ENCODE assay signal across 27 cellular contexts in the genomic region with DNA sequence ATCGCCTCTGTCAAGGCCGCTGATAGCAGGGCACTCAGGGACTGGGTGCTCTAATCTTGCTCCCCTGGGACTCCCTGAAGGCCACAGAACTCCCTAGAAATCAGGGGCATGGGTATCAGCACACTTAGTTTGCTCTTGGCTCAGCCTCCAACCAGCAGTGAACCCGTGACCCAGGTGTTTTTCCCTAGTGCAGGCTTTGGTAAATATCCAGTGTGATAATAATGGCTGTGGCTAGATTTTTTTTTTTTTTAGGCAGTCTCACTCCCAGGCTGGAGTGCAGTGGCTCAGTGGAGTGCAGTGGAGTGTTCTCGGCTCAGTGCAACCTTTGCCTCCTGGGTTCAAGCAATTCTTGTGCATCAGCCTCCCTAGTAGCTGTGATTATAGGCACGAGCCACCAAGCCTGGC. TPM values are rescaled to one million over a fixed set of nuclear protein-coding genes. Genes with fewer than 3 reads are reported as not detected.
A peak's percentile ranks its signal among the peaks of the same experiment; 100 is the strongest.
DNase-seq lines count a peak whose midpoint lies in the region; ATAC-seq, FAIRE-seq and TF ChIP-seq lines count a peak whose summit lies in the region.
"Had no signal": no experiment of that assay in that cellular context is flagged by ENCODE, and none has a peak within 500 bp of the region (broad histone marks: within the 10 kb centered on the region; RNA-seq: fewer than 3 reads in every experiment).

No MANE protein-coding gene starts in this region.

- no peak for FAIRE-seq in K562 (lab: Jason Lieb, UNC)
- FAIRE-seq: endothelial cell of umbilical vein, GM19239 had no signal

- intact Hi-C loops in K562 (cut with micrococcal nuclease) (loop anchor here (10.0 kb wide), 1 partner anchor 254 kb away; no protein-coding TSS in a partner anchor), ovary (cut with DNase I) (no loop called here), breast epithelium (cut with DNase I; ENCODE audit: low total_unique reads) (no loop called here)

- CTCF ChIA-PET in K562 (lab: Yijun Ruan, JAX; ENCODE audit: low intra/inter-chr PET ratio): no interaction called here

- H3K9me1 ChIP-seq in K562 (ENCODE audit: control insufficient read depth, insufficient read depth, low read length): no peaks in the 10 kb centered on the region

- no peak for DNase-seq in K562 (ENCODE audit: extremely low read depth in 1 of 4, low spot score in 3 of 4)
- DNase-seq in ovary: peak; percentile 52 to 77 (median 67)
- DNase-seq in NCI-H1417 treated with DMSO at 0.1 percent for 48 hours (lab: John Stamatoyannopoulos, UW): no peak
- no peak for DNase-seq in breast epithelium (ENCODE audit: low spot score in 2 of 2)
- DNase-seq: activated CD4-positive, alpha-beta T cell treated with anti-CD3 and anti-CD28 coated beads, Interleukin-2, amount 10 ng/mL, durations not matched to agents 7 days and 5 days; activated CD8-positive, alpha-beta memory T cell treated with anti-CD3 and anti-CD28 coated beads, Interleukin-2, amount 10 ng/mL, durations not matched to agents 7 days and 5 days; activated naive CD4-positive, alpha-beta T cell treated with anti-CD3 and anti-CD28 coated beads, Interleukin-2, amount 50 U/mL, for 16 hours; anterior cingulate cortex; Calu3; caudate nucleus; IMR-90; NCI-H146; NCI-H2171 treated with DMSO at 0.1 percent for 48 hours; NCI-H524 treated with DMSO at 0.1 percent for 48 hours; RPMI8226; SK-N-SH had no signal

- no peaks in the 10 kb centered on the region for H4K20me1 ChIP-seq in K562 (replicated peaks; ENCODE audit: control insufficient read depth, insufficient read depth, low read length)

- no peak for TF ChIP-seq RAD21 in K562 (CRISPR knock-in tag; conservative IDR thresholded peaks at IDR 0.05 in 1 of 2, IDR thresholded peaks at IDR 0.05 in 1 of 2)

- in situ Hi-C loops in K562 (cut with MboI): loop anchor here (25.0 kb wide), 2 partner anchors 184 to 959 kb away; a partner anchor contains a TSS

- H3K27me3 ChIP-seq in K562 (ENCODE audit: control insufficient read depth in 2 of 2, insufficient read depth in 2 of 2, low read length in 2 of 2) (no peaks in the 10 kb centered on the region), ovary (no peaks in the 10 kb centered on the region), breast epithelium (no peaks in the 10 kb centered on the region)
- H3K27me3 ChIP-seq: neutrophil had no signal

- WGBS in K562 (ENCODE audit: insufficient coverage, low coverage, missing lambda C conversion rate): 43% methylated on average over 5 of the region's 5 CpGs
- 9 to 17% (median 9%) methylated on average over 5 of the region's 5 CpGs for WGBS in ovary, 3 donors

- TF ChIP-seq CTCF in K562 (IDR thresholded peaks at IDR 0.05 in 2 of 3, conservative IDR thresholded peaks at IDR 0.05 in 1 of 3; ENCODE audit: insufficient read depth in 2 of 3, low read depth in 1 of 3, low read length in 3 of 3) (no peak), ovary (IDR thresholded peaks at IDR 0.05) (no peak), breast epithelium (IDR thresholded peaks at IDR 0.05) (no peak)

- TF ChIP-seq POLR2A in K562 (conservative IDR thresholded peaks at IDR 0.05): no peak
- no peak for TF ChIP-seq POLR2A in ovary (IDR thresholded peaks at IDR 0.05)
- TF ChIP-seq POLR2A in breast epithelium (IDR thresholded peaks at IDR 0.05): no peak

- no peak overlapping the region for H3K27ac ChIP-seq in K562 (ENCODE audit: extremely low read depth, low read depth, low read length)
- peak overlapping the region in 1 of 2 donors; percentile 41 for H3K27ac ChIP-seq in ovary
- H3K27ac ChIP-seq in breast epithelium: peak overlapping the region in 1 of 2 donors; percentile 52
- H3K27ac ChIP-seq: C4-2B, neutrophil had no signal

- BruUV-seq in K562 (replicated peaks; lab: Mats Ljungman, UMichigan): no TSS peak

- H3K4me2 ChIP-seq in K562 (ENCODE audit: insufficient read depth, low read length): no peak overlapping the region
- H3K4me2 ChIP-seq: SK-N-SH, smooth muscle cell had no signal

- H3K9ac ChIP-seq in K562 (ENCODE audit: insufficient read depth in 1 of 2, low read depth in 2 of 2, low read length in 2 of 2): peak overlapping the region in 1 of 2 experiments; percentile 65; a peak in 1 of 4 replicates
- H3K9ac ChIP-seq: SK-N-SH had no signal

- H3K4me1 ChIP-seq in K562 (replicated peaks in 1 of 2; ENCODE audit: control insufficient read depth in 2 of 2, insufficient read depth in 2 of 2, low read length in 2 of 2): peaks cover 5 to 16% of the 10 kb centered on the region in 2 experiments; a peak in 3 of 5 replicates
- H3K4me1 ChIP-seq in ovary (ENCODE audit: insufficient read depth): peaks cover 10% of the 10 kb centered on the region
- H3K4me1 ChIP-seq in breast epithelium: peaks cover 0 to 6% of the 10 kb centered on the region in 2 donors

- 0 out of 2 replicates have a peak overlapping the region, but pooled peaks have one; percentile 12 for H2AFZ ChIP-seq in K562 (ENCODE audit: low read depth, low read length)

- H3K4me3 ChIP-seq in K562: no peak overlapping the region
- no peak overlapping the region for H3K4me3 ChIP-seq in ovary
- H3K4me3 ChIP-seq in breast epithelium: no peak overlapping the region
- H3K4me3 ChIP-seq: smooth muscle cell had no signal

- H3K79me2 ChIP-seq in K562 (ENCODE audit: control insufficient read depth, insufficient read depth, low read length): no peaks in the 10 kb centered on the region

- no peaks in the 10 kb centered on the region for H3K9me3 ChIP-seq in K562 (replicated peaks; ENCODE audit: control insufficient read depth, insufficient read depth, low read depth, low read length)
- no peaks in the 10 kb centered on the region for H3K9me3 ChIP-seq in ovary
- no peaks in the 10 kb centered on the region for H3K9me3 ChIP-seq in breast epithelium
- H3K9me3 ChIP-seq: neutrophil, SK-N-SH had no signal

- H3K36me3 ChIP-seq in K562 (ENCODE audit: control insufficient read depth, insufficient read depth, low read length): no peaks in the 10 kb centered on the region
- H3K36me3 ChIP-seq in ovary: no peaks in the 10 kb centered on the region
- no peaks in the 10 kb centered on the region for H3K36me3 ChIP-seq in breast epithelium
- H3K36me3 ChIP-seq: neutrophil had no signal

- no peak for ATAC-seq in K562
- ATAC-seq: activated CD8-positive, alpha-beta memory T cell treated with anti-CD3 and anti-CD28 coated beads, Interleukin-2, amount 10 ng/mL, durations not matched to agents 7 days and 5 days; stimulated activated memory B cell treated with anti-CD40 and anti-IgM and Interleukin-4, amounts not matched to agents 10 μg/mL and 1 μg/mL and 100 μg/mL, for 72 hours had no signal

- TF ChIP-seq EP300 in K562 (IDR thresholded peaks at IDR 0.05; ENCODE audit: low read length) (no peak), ovary (IDR thresholded peaks at IDR 0.05) (no peak)

- POLR2A ChIA-PET in K562 (lab: Yijun Ruan, JAX): no interaction called here

RNA-seq across cellular contexts. Expression of a gene that starts 10.3 kb away (rescaled TPM):
- total RNA-seq in K562 (2011; cell fraction: chromatin; rRNA removed; ENCODE audit: low replicate concordance): 0.07 TPM in 1 of 2 replicates, not detected in the other
- under 0.01 TPM in 2 replicates for total RNA-seq in K562 (2011; cell fraction: nucleolus; rRNA removed)
- total RNA-seq in K562 (2011; cell fraction: nucleoplasm; rRNA removed): 0.15 TPM in 1 of 2 replicates, not detected in the other
- total RNA-seq in K562 (2014; rRNA removed) (0.27 and 0.86 TPM in 2 replicates), K562 (2014; rRNA removed; fragmentation: Illumina TruSeq; extraction: Trizol) (0.07 TPM in 1 of 2 replicates, not detected in the other), K562 (2015; rRNA removed; fragmentation: Illumina TruSeq; extraction: Trizol) (0.40 and 0.64 TPM in 2 replicates), K562 (2021) (0.56 and 1.5 TPM in 2 replicates), ovary (100 to 1,000 TPM in 5 of 7 donors, 10 to 100 TPM in 2; 25.5 to 355 (median 129) TPM), breast epithelium (10 to 100 TPM; 34.2 to 57.0 (median 47.5) TPM)
- polyA plus RNA-seq in K562 (2011; rRNA removed) (0.11 and 0.34 TPM in 2 replicates), K562 (2014; fragmentation: Illumina TruSeq; extraction: Trizol) (0.08 and 1.00 TPM in 2 replicates), K562 (2014; fragmentation: Nextera tagmentation; extraction: Ambion mirVana) (under 1 TPM; 0.08 to 0.21 TPM), K562 (2014; rRNA removed) (0.09 and 0.34 TPM in 2 replicates), ovary (100 to 1,000 TPM in 1 of 2 donors, 10 to 100 TPM in 1; 28.5 to 366 TPM)
- polyA plus RNA-seq in K562 (2011; cell fraction: cytosol; rRNA removed): 0.03 and 0.06 TPM in 2 replicates
- polyA plus RNA-seq in K562 (2011; cell fraction: nucleus; rRNA removed): not detected in 2 replicates
- polyA plus RNA-seq in K562 (2012): 0.39 and 35.5 TPM in 2 replicates
- 0.03 TPM in 1 of 2 replicates, not detected in the other for polyA minus RNA-seq in K562 (2011; rRNA and poly(A)+ RNA removed)
- polyA minus RNA-seq in K562 (2011; cell fraction: cytosol; rRNA and poly(A)+ RNA removed): not detected in 2 replicates
- polyA minus RNA-seq in K562 (2011; cell fraction: nucleus; rRNA and poly(A)+ RNA removed): not detected in 2 replicates
- total RNA-seq: activated CD4-positive, alpha-beta T cell treated with anti-CD3 and anti-CD28 coated beads, Interleukin-2, amount 10 ng/mL, durations not matched to agents 7 days and 5 days; activated CD8-positive, alpha-beta memory T cell treated with anti-CD3 and anti-CD28 coated beads, Interleukin-2, amount 10 ng/mL, durations not matched to agents 7 days and 5 days; activated T-helper 1 cell treated with anti-CD3 and anti-CD28 coated beads, Interleukin-12 subunit alpha, Interleukin-12 subunit beta, Interleukin-2, Interleukin-4 antibody, amounts not matched to agents 30 ng/mL and 10 ng/mL and 1 ng/mL, durations not matched to agents 14 hours and 24 hours and 36 hours; T-helper 2 cell treated with Interferon-gamma antibody and Interleukin-4, amounts not matched to agents 100 ng/mL and 5 ng/mL, for 36 hours had no signal

RNA-seq across cellular contexts. Expression of a gene that starts 21.8 kb away (rescaled TPM):
- not detected in 2 replicates for total RNA-seq in K562 (2011; cell fraction: chromatin; rRNA removed; ENCODE audit: low replicate concordance)
- total RNA-seq in K562 (2011; cell fraction: nucleolus; rRNA removed): not detected in 2 replicates
- not detected in 2 replicates for total RNA-seq in K562 (2011; cell fraction: nucleoplasm; rRNA removed)
- total RNA-seq in K562 (2014; rRNA removed) (not detected in 2 replicates), K562 (2014; rRNA removed; fragmentation: Illumina TruSeq; extraction: Trizol) (not detected in 2 replicates), K562 (2015; rRNA removed; fragmentation: Illumina TruSeq; extraction: Trizol) (not detected in 2 replicates), K562 (2021) (not detected in 2 replicates), ovary (not detected), breast epithelium (not detected)
- polyA plus RNA-seq in K562 (2011; rRNA removed) (not detected in 2 replicates), K562 (2014; fragmentation: Illumina TruSeq; extraction: Trizol) (not detected in 2 replicates), K562 (2014; fragmentation: Nextera tagmentation; extraction: Ambion mirVana) (not detected), K562 (2014; rRNA removed) (not detected in 2 replicates), ovary (not detected)
- not detected in 2 replicates for polyA plus RNA-seq in K562 (2011; cell fraction: cytosol; rRNA removed)
- polyA plus RNA-seq in K562 (2011; cell fraction: nucleus; rRNA removed): not detected in 2 replicates
- not detected in 2 replicates for polyA plus RNA-seq in K562 (2012)
- polyA minus RNA-seq in K562 (2011; rRNA and poly(A)+ RNA removed): not detected in 2 replicates
- polyA minus RNA-seq in K562 (2011; cell fraction: cytosol; rRNA and poly(A)+ RNA removed): not detected in 2 replicates
- not detected in 2 replicates for polyA minus RNA-seq in K562 (2011; cell fraction: nucleus; rRNA and poly(A)+ RNA removed)
- total RNA-seq: activated CD4-positive, alpha-beta T cell treated with anti-CD3 and anti-CD28 coated beads, Interleukin-2, amount 10 ng/mL, durations not matched to agents 7 days and 5 days; activated CD8-positive, alpha-beta memory T cell treated with anti-CD3 and anti-CD28 coated beads, Interleukin-2, amount 10 ng/mL, durations not matched to agents 7 days and 5 days; activated T-helper 1 cell treated with anti-CD3 and anti-CD28 coated beads, Interleukin-12 subunit alpha, Interleukin-12 subunit beta, Interleukin-2, Interleukin-4 antibody, amounts not matched to agents 30 ng/mL and 10 ng/mL and 1 ng/mL, durations not matched to agents 14 hours and 24 hours and 36 hours; Calu3; endothelial cell of umbilical vein; IMR-90; M059J; smooth muscle cell; T-helper 2 cell treated with Interferon-gamma antibody and Interleukin-4, amounts not matched to agents 100 ng/mL and 5 ng/mL, for 36 hours; temporal lobe had no signal
- polyA plus RNA-seq: AG04450, endothelial cell of umbilical vein, IMR-90, SK-N-SH, smooth muscle cell had no signal

RNA-seq across cellular contexts. Expression of a gene that starts 25.3 kb away (rescaled TPM):
- 10.8 and 22.1 TPM in 2 replicates for total RNA-seq in K562 (2011; cell fraction: chromatin; rRNA removed; ENCODE audit: low replicate concordance)
- 12.3 and 14.3 TPM in 2 replicates for total RNA-seq in K562 (2011; cell fraction: nucleolus; rRNA removed)
- total RNA-seq in K562 (2011; cell fraction: nucleoplasm; rRNA removed): 10.2 and 15.3 TPM in 2 replicates
- total RNA-seq in K562 (2014; rRNA removed) (33.1 and 36.1 TPM in 2 replicates), K562 (2014; rRNA removed; fragmentation: Illumina TruSeq; extraction: Trizol) (16.3 and 21.2 TPM in 2 replicates), K562 (2015; rRNA removed; fragmentation: Illumina TruSeq; extraction: Trizol) (28.1 and 31.3 TPM in 2 replicates), K562 (2021) (34.2 and 41.1 TPM in 2 replicates), ovary (10 to 100 TPM; 30.6 to 59.8 (median 42.5) TPM), breast epithelium (10 to 100 TPM; 28.5 to 35.8 (median 28.8) TPM)
- polyA plus RNA-seq in K562 (2011; rRNA removed) (2.6 and 4.1 TPM in 2 replicates), K562 (2014; fragmentation: Illumina TruSeq; extraction: Trizol) (24.5 and 30.9 TPM in 2 replicates), K562 (2014; fragmentation: Nextera tagmentation; extraction: Ambion mirVana) (10 to 100 TPM in 1 of 2 experiments, 1 to 10 TPM in 1; 6.0 to 11.9 TPM), K562 (2014; rRNA removed) (14.4 and 16.5 TPM in 2 replicates), ovary (10 to 100 TPM; 28.5 to 54.0 TPM)
- polyA plus RNA-seq in K562 (2011; cell fraction: cytosol; rRNA removed): 3.4 and 5.4 TPM in 2 replicates
- 14.1 and 26.6 TPM in 2 replicates for polyA plus RNA-seq in K562 (2011; cell fraction: nucleus; rRNA removed)
- polyA plus RNA-seq in K562 (2012): 37.3 and 44.8 TPM in 2 replicates
- polyA minus RNA-seq in K562 (2011; rRNA and poly(A)+ RNA removed): 3.0 TPM in 2 replicates
- polyA minus RNA-seq in K562 (2011; cell fraction: cytosol; rRNA and poly(A)+ RNA removed): 6.4 and 11.7 TPM in 2 replicates
- 8.3 and 15.3 TPM in 2 replicates for polyA minus RNA-seq in K562 (2011; cell fraction: nucleus; rRNA and poly(A)+ RNA removed)

RNA-seq across cellular contexts. Expression of a gene that starts 34.0 kb away (rescaled TPM):
- 0.95 and 1.1 TPM in 2 replicates for total RNA-seq in K562 (2011; cell fraction: chromatin; rRNA removed; ENCODE audit: low replicate concordance)
- total RNA-seq in K562 (2011; cell fraction: nucleolus; rRNA removed): 0.83 and 1.6 TPM in 2 replicates
- 2.0 and 2.8 TPM in 2 replicates for total RNA-seq in K562 (2011; cell fraction: nucleoplasm; rRNA removed)
- 3.6 and 3.8 TPM in 2 replicates for total RNA-seq in K562 (2014; rRNA removed)
- 0.25 and 0.32 TPM in 2 replicates for total RNA-seq in K562 (2014; rRNA removed; fragmentation: Illumina TruSeq; extraction: Trizol)
- total RNA-seq in K562 (2015; rRNA removed; fragmentation: Illumina TruSeq; extraction: Trizol): 1.9 and 2.3 TPM in 2 replicates
- total RNA-seq in K562 (2021): 3.2 and 4.3 TPM in 2 replicates
- polyA plus RNA-seq in K562 (2011; rRNA removed): 0.67 and 2.0 TPM in 2 replicates
- polyA plus RNA-seq in K562 (2011; cell fraction: cytosol; rRNA removed): 1.3 and 1.8 TPM in 2 replicates
- polyA plus RNA-seq in K562 (2011; cell fraction: nucleus; rRNA removed): 1.6 and 2.0 TPM in 2 replicates
- 10.4 and 17.7 TPM in 2 replicates for polyA plus RNA-seq in K562 (2012)
- polyA plus RNA-seq in K562 (2014; fragmentation: Illumina TruSeq; extraction: Trizol): 3.8 and 7.3 TPM in 2 replicates
- under 1 TPM in 1 of 2 experiments, not detected in 1; 0.08 TPM for polyA plus RNA-seq in K562 (2014; fragmentation: Nextera tagmentation; extraction: Ambion mirVana)
- 4.2 and 6.1 TPM in 2 replicates for polyA plus RNA-seq in K562 (2014; rRNA removed)
- polyA minus RNA-seq in K562 (2011; rRNA and poly(A)+ RNA removed): 0.46 and 1.0 TPM in 2 replicates
- 1.1 and 4.8 TPM in 2 replicates for polyA minus RNA-seq in K562 (2011; cell fraction: cytosol; rRNA and poly(A)+ RNA removed)
- 0.27 and 0.67 TPM in 2 replicates for polyA minus RNA-seq in K562 (2011; cell fraction: nucleus; rRNA and poly(A)+ RNA removed)
- total RNA-seq in ovary: 1 to 10 TPM in 1 of 7 donors, under 1 TPM in 6; 0.18 to 1.4 (median 0.48) TPM
- under 1 TPM; 0.18 to 0.65 TPM for polyA plus RNA-seq in ovary
- 1 to 10 TPM in 2 of 3 donors, under 1 TPM in 1; 0.66 to 3.1 (median 2.9) TPM for total RNA-seq in breast epithelium
- total RNA-seq: endothelial cell of umbilical vein, IMR-90, M059J, smooth muscle cell had no signal
- polyA plus RNA-seq: AG04450, endothelial cell of umbilical vein, IMR-90, SK-N-SH, smooth muscle cell had no signal

RNA-seq across cellular contexts. Expression of a gene that starts 36.6 kb away (rescaled TPM):
- 22.3 and 64.5 TPM in 2 replicates for total RNA-seq in K562 (2011; cell fraction: chromatin; rRNA removed; ENCODE audit: low replicate concordance)
- total RNA-seq in K562 (2011; cell fraction: nucleolus; rRNA removed): 58.5 and 75.0 TPM in 2 replicates
- total RNA-seq in K562 (2011; cell fraction: nucleoplasm; rRNA removed): 42.4 and 43.9 TPM in 2 replicates
- 11.0 and 11.1 TPM in 2 replicates for total RNA-seq in K562 (2014; rRNA removed)
- total RNA-seq in K562 (2014; rRNA removed; fragmentation: Illumina TruSeq; extraction: Trizol): 4.5 and 5.6 TPM in 2 replicates
- 11.6 and 11.9 TPM in 2 replicates for total RNA-seq in K562 (2015; rRNA removed; fragmentation: Illumina TruSeq; extraction: Trizol)
- 27.1 and 31.9 TPM in 2 replicates for total RNA-seq in K562 (2021)
- polyA plus RNA-seq in K562 (2011; rRNA removed): 12.5 and 24.8 TPM in 2 replicates
- polyA plus RNA-seq in K562 (2011; cell fraction: cytosol; rRNA removed): 24.2 and 33.1 TPM in 2 replicates
- 64.4 and 76.3 TPM in 2 replicates for polyA plus RNA-seq in K562 (2011; cell fraction: nucleus; rRNA removed)
- 33.2 and 44.8 TPM in 2 replicates for polyA plus RNA-seq in K562 (2012)
- 20.9 and 30.5 TPM in 2 replicates for polyA plus RNA-seq in K562 (2014; fragmentation: Illumina TruSeq; extraction: Trizol)
- 1 to 10 TPM; 2.5 to 3.1 TPM for polyA plus RNA-seq in K562 (2014; fragmentation: Nextera tagmentation; extraction: Ambion mirVana)
- polyA plus RNA-seq in K562 (2014; rRNA removed): 12.7 and 19.9 TPM in 2 replicates
- 12.0 and 15.9 TPM in 2 replicates for polyA minus RNA-seq in K562 (2011; rRNA and poly(A)+ RNA removed)
- polyA minus RNA-seq in K562 (2011; cell fraction: cytosol; rRNA and poly(A)+ RNA removed): 8.6 and 11.5 TPM in 2 replicates
- 12.5 and 19.0 TPM in 2 replicates for polyA minus RNA-seq in K562 (2011; cell fraction: nucleus; rRNA and poly(A)+ RNA removed)
- 10 to 100 TPM; 17.8 to 30.9 (median 22.4) TPM for total RNA-seq in ovary
- 10 to 100 TPM; 15.9 to 32.1 TPM for polyA plus RNA-seq in ovary
- total RNA-seq in breast epithelium: 10 to 100 TPM; 25.1 to 39.1 (median 38.7) TPM

Comparison
In these comparisons a context has a peak if more than half of its experiments do, and no peak if none do; other contexts are left out.
1. DNase-seq: peak in ovary (5 of 5); none in K562 (0 of 4), NCI-H1417 treated with DMSO at 0.1 percent for 48 hours (single experiment) and breast epithelium (0 of 2).
2. RNA of a gene that starts 10.3 kb away (total RNA-seq): 25.5 to 355 TPM in ovary and 34.2 to 57.0 TPM in breast epithelium; under 0.01 to 1.5 TPM in K562; every median in the first group is over 10 times any median in the second.